In the genomic region with DNA sequence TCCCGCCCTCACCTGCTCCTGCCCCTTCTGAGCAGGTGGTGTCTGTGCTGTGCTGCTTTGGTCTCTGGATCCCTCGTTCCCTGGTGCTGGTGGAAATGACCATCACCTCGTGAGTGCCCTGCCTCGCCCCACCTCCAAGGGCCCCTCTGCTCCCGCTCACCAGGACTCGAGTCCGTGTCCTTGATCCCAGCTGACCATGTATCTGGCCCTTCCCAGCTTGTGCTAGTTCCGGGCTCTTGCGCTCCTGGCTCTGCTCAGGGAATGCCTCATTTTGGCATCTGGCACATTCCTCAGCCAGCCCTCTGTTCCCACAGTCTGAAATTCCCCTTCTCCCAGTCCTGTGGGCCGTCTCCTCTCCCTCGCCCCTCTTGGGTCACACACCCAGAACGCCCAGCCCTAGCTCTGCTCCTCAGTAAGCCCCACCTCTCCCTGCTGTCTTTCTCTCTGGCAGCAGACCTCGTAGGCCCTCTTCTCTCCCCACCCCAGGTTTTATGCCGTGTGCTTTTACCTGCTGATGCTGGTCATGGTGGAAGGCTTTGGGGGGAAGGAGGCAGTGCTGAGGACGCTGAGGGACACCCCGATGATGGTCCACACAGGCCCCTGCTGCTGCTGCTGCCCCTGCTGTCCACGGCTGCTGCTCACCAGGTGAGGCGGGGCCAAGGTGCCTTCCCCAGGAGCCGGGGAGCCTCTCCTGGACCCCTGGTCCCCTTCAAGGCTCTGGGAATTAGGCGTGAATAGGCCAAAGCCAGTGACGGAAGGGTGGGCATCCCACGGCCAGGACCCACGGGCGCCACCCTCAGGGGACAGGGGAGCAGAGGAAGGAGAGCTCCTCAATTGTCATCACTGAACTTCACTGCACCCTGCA, we compare ENCODE assay signal across 13 cellular contexts. TPM values are rescaled to one million over a fixed set of nuclear protein-coding genes. Genes with fewer than 3 reads are reported as not detected.
A peak's percentile ranks its signal among the peaks of the same experiment; 100 is the strongest.
DNase-seq lines count a peak whose midpoint lies in the region; ATAC-seq and TF ChIP-seq lines count a peak whose summit lies in the region.
"Had no signal": no experiment of that assay in that cellular context is flagged by ENCODE, and none has a peak within 500 bp of the region (broad histone marks: within the 10 kb centered on the region; RNA-seq: fewer than 3 reads in every experiment).

No MANE protein-coding gene starts in this region.

- H3K79me2 ChIP-seq in OCI-LY7 (ENCODE audit: insufficient read depth, low read depth, low read length) (no peaks in the 10 kb centered on the region), neural progenitor cell (ENCODE audit: low read depth) (no peaks in the 10 kb centered on the region)

- H3K9me3 Mint-ChIP-seq in neural progenitor cell = no peaks in the 10 kb centered on the region
- H3K9me3 Mint-ChIP-seq: CD14-positive monocyte had no signal

- DNase-seq in BE2C (no peak), OCI-LY7 (ENCODE audit: low spot score) (no peak), foreskin keratinocyte (no peak), neural progenitor cell (ENCODE audit: low spot score) (no peak), NCI-H2196 treated with DMSO at 0.1 percent for 48 hours (lab: John Stamatoyannopoulos, UW; ENCODE audit: unreplicated experiment) (no peak), nucleus accumbens (lab: John Stamatoyannopoulos, UW) (no peak)
- DNase-seq: erythroblast, kidney, RPMI8226 had no signal

- no peaks in the 10 kb centered on the region for H3F3A ChIP-seq in neural progenitor cell (ENCODE audit: low read depth)

- ATAC-seq in foreskin keratinocyte = peak; percentile 29
- no peak for ATAC-seq in HG03571 (IDR thresholded peaks at IDR 0.05; ENCODE audit: unreplicated experiment)
- ATAC-seq in GM18867 (IDR thresholded peaks at IDR 0.05; ENCODE audit: unreplicated experiment) = no peak

- peaks cover 2% of the 10 kb centered on the region for H3K27me3 Mint-ChIP-seq in neural progenitor cell (ENCODE audit: insufficient read depth, low read depth)

- H3K4me3 ChIP-seq in BE2C (ENCODE audit: low read depth, low read length) (no peak overlapping the region), OCI-LY7 (ENCODE audit: low read depth, low read length, poor library complexity, severe bottlenecking) (no peak overlapping the region), neural progenitor cell (no peak overlapping the region)
- H3K4me3 ChIP-seq: ascending aorta had no signal

- H3K4me2 ChIP-seq in OCI-LY7 (ENCODE audit: low read length) = no peak overlapping the region
- no peak overlapping the region for H3K4me2 ChIP-seq in neural progenitor cell

- no peaks in the 10 kb centered on the region for H3K36me3 ChIP-seq in BE2C
- H3K36me3 ChIP-seq in OCI-LY7 (ENCODE audit: insufficient read depth, low read length) = no peaks in the 10 kb centered on the region
- no peaks in the 10 kb centered on the region for H3K36me3 ChIP-seq in neural progenitor cell
- H3K36me3 ChIP-seq: ascending aorta had no signal

- POLR2A ChIA-PET in OCI-LY7 (lab: Charles Lee) = interaction anchor here (0.6 to 0.8 kb wide), 2 partner anchors 374 to 1642 kb away, joined by 3 to 4 read pairs; no protein-coding TSS in a partner anchor

- H3K27me3 ChIP-seq in BE2C (no peaks in the 10 kb centered on the region), foreskin keratinocyte (peaks cover 10% of the 10 kb centered on the region), neural progenitor cell (no peaks in the 10 kb centered on the region)
- H3K27me3 ChIP-seq: ascending aorta had no signal

- no peaks in the 10 kb centered on the region for H3K9me3 ChIP-seq in BE2C
- no peaks in the 10 kb centered on the region for H3K9me3 ChIP-seq in OCI-LY7 (ENCODE audit: low read length)
- no peaks in the 10 kb centered on the region for H3K9me3 ChIP-seq in neural progenitor cell (ENCODE audit: low read depth)
- H3K9me3 ChIP-seq: ascending aorta had no signal

- no peaks in the 10 kb centered on the region for H4K20me1 ChIP-seq in OCI-LY7 (ENCODE audit: insufficient read depth, low read length)
- H4K20me1 ChIP-seq in neural progenitor cell (ENCODE audit: low read depth) = no peaks in the 10 kb centered on the region

- peaks cover 4% of the 10 kb centered on the region for H3K4me1 Mint-ChIP-seq in neural progenitor cell

- peak overlapping the region; percentile 64 for H3K27ac Mint-ChIP-seq in neural progenitor cell

- no TSS peak for BruUV-seq in OCI-LY7 (replicated peaks; lab: Mats Ljungman, UMichigan)

- CTCF ChIA-PET in OCI-LY7 (lab: Charles Lee; ENCODE audit: unreplicated experiment) = no interaction called here

- intact Hi-C loops in OCI-LY7 (cut with micrococcal nuclease; ENCODE audit: unreplicated experiment) = no loop called here

- H3K4me1 ChIP-seq in BE2C (no peaks in the 10 kb centered on the region), OCI-LY7 (ENCODE audit: insufficient read depth, low read length, poor library complexity, severe bottlenecking) (no peaks in the 10 kb centered on the region), foreskin keratinocyte (peaks cover 4% of the 10 kb centered on the region), neural progenitor cell (no peaks in the 10 kb centered on the region)
- H3K4me1 ChIP-seq: ascending aorta had no signal

- H3K4me3 Mint-ChIP-seq in neural progenitor cell = no peak overlapping the region
- H3K4me3 Mint-ChIP-seq: CD14-positive monocyte had no signal

- H3K36me3 Mint-ChIP-seq in neural progenitor cell = no peaks in the 10 kb centered on the region
- H3K36me3 Mint-ChIP-seq: CD14-positive monocyte had no signal

- H2AFZ ChIP-seq in OCI-LY7 (ENCODE audit: low read length) (no peak overlapping the region), neural progenitor cell (replicated peaks) (no peak overlapping the region)

- H3K9me2 ChIP-seq in OCI-LY7 (ENCODE audit: insufficient read depth, low read length) = no peaks in the 10 kb centered on the region

- no peak overlapping the region for H3K27ac ChIP-seq in OCI-LY7 (ENCODE audit: low read depth, low read length, poor library complexity, severe bottlenecking)
- no peak overlapping the region for H3K27ac ChIP-seq in foreskin keratinocyte
- no peak overlapping the region for H3K27ac ChIP-seq in neural progenitor cell
- H3K27ac ChIP-seq: ascending aorta had no signal

- TF ChIP-seq CTCF in BE2C (IDR thresholded peaks at IDR 0.05; ENCODE audit: low read depth, low read length) (0 out of 2 replicates have a peak, but pooled peaks have one; percentile 1), OCI-LY7 (conservative IDR thresholded peaks at IDR 0.05; ENCODE audit: low read length) (peak; percentile 43; the same call in 1 of the 2 replicates), foreskin keratinocyte (conservative IDR thresholded peaks at IDR 0.05) (no peak), neural progenitor cell (IDR thresholded peaks at IDR 0.05) (no peak)

- no peak overlapping the region for H3K9ac ChIP-seq in neural progenitor cell

RNA-seq across cellular contexts. Expression of a gene that starts 11.5 kb away (rescaled TPM):
- 4.5 TPM for polyA plus RNA-seq in BE2C (2012; ENCODE audit: insufficient read depth, insufficient read length, low read depth)
- not detected in 2 replicates for total RNA-seq in OCI-LY7 (2014; rRNA removed; shearing (Covaris generic))
- not detected in 2 replicates for total RNA-seq in OCI-LY7 (2022)
- total RNA-seq in foreskin keratinocyte = not detected in 2 replicates
- not detected in 2 replicates for polyA plus RNA-seq in foreskin keratinocyte
- 0.28 TPM in 1 of 2 replicates, not detected in the other for total RNA-seq in neural progenitor cell (ENCODE audit: low replicate concordance)
- total RNA-seq: ascending aorta had no signal

RNA-seq across cellular contexts. Expression of a gene that starts 16.7 kb away (rescaled TPM):
- polyA plus RNA-seq in BE2C (2012; ENCODE audit: insufficient read depth, insufficient read length, low read depth) = not detected
- not detected in 2 replicates for total RNA-seq in OCI-LY7 (2014; rRNA removed; shearing (Covaris generic))
- not detected in 2 replicates for total RNA-seq in OCI-LY7 (2022)
- not detected in 2 replicates for total RNA-seq in foreskin keratinocyte
- not detected in 2 replicates for polyA plus RNA-seq in foreskin keratinocyte
- not detected in 2 replicates for total RNA-seq in neural progenitor cell (ENCODE audit: low replicate concordance)
- total RNA-seq: ascending aorta had no signal
- polyA plus RNA-seq: CD14-positive monocyte had no signal

RNA-seq across cellular contexts. Expression of a gene that starts 59.7 kb away (rescaled TPM):
- 63.7 TPM for polyA plus RNA-seq in BE2C (2012; ENCODE audit: insufficient read depth, insufficient read length, low read depth)
- 21.3 and 21.6 TPM in 2 replicates for total RNA-seq in OCI-LY7 (2014; rRNA removed; shearing (Covaris generic))
- total RNA-seq in OCI-LY7 (2022) (20.6 and 27.1 TPM in 2 replicates), foreskin keratinocyte (66.2 and 67.7 TPM in 2 replicates), neural progenitor cell (ENCODE audit: low replicate concordance) (24.6 and 29.3 TPM in 2 replicates)
- polyA plus RNA-seq in foreskin keratinocyte = 28.7 and 31.9 TPM in 2 replicates

Comparison
In these comparisons a context has a peak if more than half of its experiments do, and no peak if none do; other contexts are left out.
1. CTCF ChIP-seq: peak in BE2C (single experiment) and OCI-LY7 (single experiment); none in foreskin keratinocyte (single experiment) and neural progenitor cell (single experiment).